17 cellular contexts compared by ENCODE assay signal in genomic region chr1:228365321-228366061, GRCh38. TPM values are rescaled to one million over a fixed set of nuclear protein-coding genes. Genes with fewer than 3 reads are reported as not detected.
A peak's percentile ranks its signal among the peaks of the same experiment; 100 is the strongest.
DNase-seq lines count a peak whose midpoint lies in the region; ATAC-seq and TF ChIP-seq lines count a peak whose summit lies in the region.
"Had no signal": no experiment of that assay in that cellular context is flagged by ENCODE, and none has a peak within 500 bp of the region (broad histone marks: within the 10 kb centered on the region; RNA-seq: fewer than 3 reads in every experiment).

No MANE protein-coding gene starts in this region.

- H3K9me3 Mint-ChIP-seq in chondrocyte (ENCODE audit: low read depth), result no peaks in the 10 kb centered on the region
- H3K9me3 Mint-ChIP-seq: H9, IgD-negative memory B cell had no signal

- no peaks in the 10 kb centered on the region for H3K27me3 Mint-ChIP-seq in chondrocyte (ENCODE audit: low read depth)
- H3K27me3 Mint-ChIP-seq: IgD-negative memory B cell had no signal

- H3K27ac ChIP-seq in left lung, result no peak overlapping the region
- no peak overlapping the region for H3K27ac ChIP-seq in sigmoid colon
- H3K27ac ChIP-seq: BLaER1 had no signal

- no peaks in the 10 kb centered on the region for H3K36me3 Mint-ChIP-seq in chondrocyte (ENCODE audit: low read depth)
- H3K36me3 Mint-ChIP-seq: IgD-negative memory B cell had no signal

- 76 to 90% methylated on average over 20 of the region's 20 CpGs for WGBS in sigmoid colon, 2 donors

- no peak overlapping the region for H3K4me3 Mint-ChIP-seq in chondrocyte (ENCODE audit: unreplicated experiment)
- H3K4me3 Mint-ChIP-seq: H9 had no signal

- H3K36me3 ChIP-seq in H7 (replicated peaks; ENCODE audit: control insufficient read depth, insufficient read depth, low read length), result no peaks in the 10 kb centered on the region
- H3K36me3 ChIP-seq in left lung, result no peaks in the 10 kb centered on the region
- no peaks in the 10 kb centered on the region for H3K36me3 ChIP-seq in sigmoid colon
- H3K36me3 ChIP-seq: BLaER1 had no signal

- H3K9me3 ChIP-seq in left lung (no peaks in the 10 kb centered on the region), sigmoid colon (no peaks in the 10 kb centered on the region)
- H3K9me3 ChIP-seq: BLaER1 had no signal

- no peak overlapping the region for H3K4me3 ChIP-seq in H7 (ENCODE audit: insufficient read depth, low read depth, low read length)
- H3K4me3 ChIP-seq in left lung, result no peak overlapping the region
- no peak overlapping the region for H3K4me3 ChIP-seq in sigmoid colon
- H3K4me3 ChIP-seq: BLaER1 had no signal

- TF ChIP-seq EP300 in sigmoid colon (IDR thresholded peaks at IDR 0.05), result no peak

- no peaks in the 10 kb centered on the region for H3K4me1 ChIP-seq in left lung
- no peaks in the 10 kb centered on the region for H3K4me1 ChIP-seq in sigmoid colon

- H3K27ac Mint-ChIP-seq in chondrocyte (ENCODE audit: unreplicated experiment), result no peak overlapping the region
- H3K27ac Mint-ChIP-seq: H9, IgD-negative memory B cell had no signal

- H3K4me1 Mint-ChIP-seq in chondrocyte (ENCODE audit: low read depth), result no peaks in the 10 kb centered on the region

- intact Hi-C loops in left lung (cut with DNase I) (no loop called here), sigmoid colon (cut with DNase I) (no loop called here)

- ATAC-seq in left lung (no peak), HG02759 (IDR thresholded peaks at IDR 0.05; ENCODE audit: unreplicated experiment) (no peak)

- DNase-seq in H7 (peak; percentile 61), chondrocyte (ENCODE audit: low spot score) (peak; percentile 77), left lung (peak; percentile 32 to 70), sigmoid colon (peak; percentile 60), DMS53 treated with DMSO at 0.1 percent for 48 hours (lab: John Stamatoyannopoulos, UW; ENCODE audit: unreplicated experiment) (no peak), kidney tubule cell (ENCODE audit: low spot score) (no peak)
- DNase-seq in activated CD4-positive, alpha-beta T cell treated with anti-CD3 and anti-CD28 coated beads, Interleukin-2, amount 50 U/mL, for 4 hours, result no peak
- DNase-seq: DMS 273 treated with DMSO at 0.1 percent for 48 hours, H9, NCI-H1417, NCI-H2029, NCI-H2171 treated with DMSO at 0.1 percent for 48 hours, NCI-H510A treated with DMSO at 0.1 percent for 48 hours had no signal

- no peak for TF ChIP-seq POLR2A in sigmoid colon (IDR thresholded peaks at IDR 0.05)

- H3K27me3 ChIP-seq in H7 (ENCODE audit: control insufficient read depth, insufficient read depth, low read length) (no peaks in the 10 kb centered on the region), left lung (peaks cover 0 to 14% of the 10 kb centered on the region in 2 donors), sigmoid colon (peaks cover 0 to 31% (median 0%) of the 10 kb centered on the region in 3 donors)
- H3K27me3 ChIP-seq: BLaER1 had no signal

- TF ChIP-seq CTCF in chondrocyte (IDR thresholded peaks at IDR 0.05), result no peak
- no peak for TF ChIP-seq CTCF in left lung (IDR thresholded peaks at IDR 0.05)
- no peak for TF ChIP-seq CTCF in sigmoid colon (IDR thresholded peaks at IDR 0.05)

RNA-seq across cellular contexts. Expression of gene TRIM11, which starts 41.1 kb away (rescaled TPM):
- total RNA-seq in H7 (2014; rRNA removed; shearing (Covaris generic)), result 39.0 and 50.2 TPM in 2 replicates
- total RNA-seq in chondrocyte (16.0 to 22.4 TPM (median 20.0 TPM) in 3 replicates), left lung (10 to 100 TPM; 21.5 to 27.1 TPM), sigmoid colon (10 to 100 TPM; 11.8 to 19.6 (median 16.0) TPM)
- polyA plus RNA-seq in sigmoid colon, result 10 to 100 TPM; 12.0 to 32.9 (median 14.3) TPM

RNA-seq across cellular contexts. Expression of gene TRIM17, which starts 51.2 kb away (rescaled TPM):
- 4.9 and 5.6 TPM in 2 replicates for total RNA-seq in H7 (2014; rRNA removed; shearing (Covaris generic))
- total RNA-seq in chondrocyte (0.28 to 0.35 TPM in 2 of 3 replicates, not detected in the other), left lung (1 to 10 TPM; 1.3 to 2.9 TPM), sigmoid colon (under 1 TPM in 1 of 4 donors, not detected in 3; 0.95 TPM)
- polyA plus RNA-seq in sigmoid colon, result under 1 TPM in 1 of 3 donors, not detected in 2; 0.44 TPM
- total RNA-seq: HT1080 had no signal
- polyA plus RNA-seq: IgD-negative memory B cell had no signal

Comparison
In these comparisons a context has a peak if more than half of its experiments do, and no peak if none do; other contexts are left out.
1. DNase-seq: peak in H7 (single experiment), chondrocyte (single experiment), left lung (2 of 2) and sigmoid colon (single experiment); none in DMS53 treated with DMSO at 0.1 percent for 48 hours (single experiment), kidney tubule cell (single experiment) and activated CD4-positive, alpha-beta T cell treated with anti-CD3 and anti-CD28 coated beads, Interleukin-2, amount 50 U/mL, for 4 hours (0 of 2).